ENCODE assay signal across 9 cellular contexts in genomic region chr20:36919715-36920333, GRCh38. TPM values are rescaled to one million over a fixed set of nuclear protein-coding genes. Genes with fewer than 3 reads are reported as not detected.
DNase-seq lines count a peak whose midpoint lies in the region; ATAC-seq and TF ChIP-seq lines count a peak whose summit lies in the region.
"Had no signal": no experiment of that assay in that cellular context is flagged by ENCODE, and none has a peak within 500 bp of the region (broad histone marks: within the 10 kb centered on the region; RNA-seq: fewer than 3 reads in every experiment).

No MANE protein-coding gene starts in this region.

- ATAC-seq in GM21619 (IDR thresholded peaks at IDR 0.05; ENCODE audit: unreplicated experiment) (no peak), GM19455 (IDR thresholded peaks at IDR 0.05; ENCODE audit: unreplicated experiment) (no peak)

- no peak overlapping the region for H3K4me3 Mint-ChIP-seq in Calu3 (ENCODE audit: low read depth, unreplicated experiment)

- DNase-seq in Calu3 (peak; percentile 64), H4 (ENCODE audit: low spot score) (peak; percentile 42), NCI-H526 treated with DMSO at 0.1 percent for 48 hours (lab: John Stamatoyannopoulos, UW) (peak; percentile 36), glomerular visceral epithelial cell (ENCODE audit: extremely low spot score) (peak; percentile 65), renal cortical epithelial cell (ENCODE audit: low read depth) (peak; percentile 56)
- peak; percentile 18 for DNase-seq in activated gamma-delta T cell treated with anti-CD3 and anti-CD28 coated beads, Interleukin-2, amount 50 U/mL, for 16 hours (ENCODE audit: low read depth)

- H3K27ac Mint-ChIP-seq in Calu3 (ENCODE audit: unreplicated experiment), result no peak overlapping the region

- intact Hi-C loops in Calu3 (cut with micrococcal nuclease; ENCODE audit: unreplicated experiment), result no loop called here

- peaks cover 5% of the 10 kb centered on the region for H3K36me3 Mint-ChIP-seq in Calu3 (ENCODE audit: insufficient read depth, unreplicated experiment)

- H3K27me3 Mint-ChIP-seq in Calu3 (ENCODE audit: unreplicated experiment), result no peaks in the 10 kb centered on the region

- CTCF ChIA-PET in Calu3 (lab: Charles Lee), result interaction anchor here (0.5 to 1.5 kb wide), 12 partner anchors 13 to 307 kb away, joined by 3 to 5 read pairs (median 4); no protein-coding TSS in a partner anchor

- peaks cover 16% of the 10 kb centered on the region for H3K4me1 Mint-ChIP-seq in Calu3 (ENCODE audit: low read depth, unreplicated experiment)

- peak; percentile 90 for TF ChIP-seq CTCF in Calu3 (IDR thresholded peaks at IDR 0.05; ENCODE audit: unreplicated experiment)

- no peaks in the 10 kb centered on the region for H3K9me3 Mint-ChIP-seq in Calu3 (ENCODE audit: low read depth, unreplicated experiment)

- BruUV-seq in Calu3 (replicated peaks; lab: Mats Ljungman, UMichigan), result no TSS peak

RNA-seq across cellular contexts. Expression of gene SAMHD1, which starts 31.7 kb away (rescaled TPM):
- total RNA-seq in Calu3 (2022) (54.3 and 93.5 TPM in 2 replicates), renal cortical epithelial cell (21.6 and 33.5 TPM in 2 replicates)
- 23.9 and 24.4 TPM in 2 replicates for total RNA-seq in H4 (2014; rRNA removed; shearing (Covaris generic))

RNA-seq across cellular contexts. Expression of gene TLDC2, which starts 43.9 kb away (rescaled TPM):
- total RNA-seq in Calu3 (2022) (1.1 and 1.9 TPM in 2 replicates), renal cortical epithelial cell (0.35 and 0.50 TPM in 2 replicates)
- total RNA-seq in H4 (2014; rRNA removed; shearing (Covaris generic)), result not detected in 2 replicates
- total RNA-seq: activated CD8-positive, alpha-beta memory T cell treated with anti-CD3 and anti-CD28 coated beads for 36 hours had no signal
